ENCODE assay signal across 7 cellular contexts in genomic region chr15:50355612-50355905, GRCh38. TPM values are rescaled to one million over a fixed set of nuclear protein-coding genes. Genes with fewer than 3 reads are reported as not detected.
DNase-seq lines count a peak whose midpoint lies in the region; ATAC-seq lines count a peak whose summit lies in the region.

No MANE protein-coding gene starts in this region.

- peaks cover 10% of the 10 kb centered on the region for H3K4me1 ChIP-seq in right cardiac atrium (ENCODE audit: control insufficient read depth, insufficient read depth, low read length)

- peaks cover 2% of the 10 kb centered on the region for H3K27me3 Mint-ChIP-seq in activated CD4-positive, alpha-beta memory T cell treated with anti-CD3 and anti-CD28 coated beads for 36 hours
- no peaks in the 10 kb centered on the region for H3K27me3 Mint-ChIP-seq in stimulated activated memory B cell treated with anti-CD40 and anti-IgM and Interleukin-4, amounts not matched to agents 10 μg/mL and 1 μg/mL and 100 μg/mL, for 72 hours

- peak overlapping the region; percentile 37 for H3K27ac ChIP-seq in right cardiac atrium (ENCODE audit: low read length)

- H3K9me3 ChIP-seq in right cardiac atrium (ENCODE audit: control insufficient read depth, low read length): no peaks in the 10 kb centered on the region

- POLR2A ChIA-PET in activated CD4-positive, alpha-beta memory T cell treated with anti-CD3 and anti-CD28 coated beads for 36 hours (lab: Charles Lee): interaction anchor here (0.6 to 3.9 kb wide), 20 partner anchors 9 to 1185 kb away, joined by 3 to 20 read pairs (median 5); partner anchors contain the start of genes GALK2, SLC27A2 and USP8

- no peaks in the 10 kb centered on the region for H3K27me3 ChIP-seq in right cardiac atrium (ENCODE audit: control insufficient read depth, insufficient read depth)

- intact Hi-C loops in activated CD4-positive, alpha-beta memory T cell treated with anti-CD3 and anti-CD28 coated beads for 36 hours (cut with micrococcal nuclease): loop anchor here (1.0 to 2.0 kb wide), 3 partner anchors 132 to 735 kb away; partner anchors contain the start of genes DTWD1, FAM227B and TRPM7
- intact Hi-C loops in right cardiac atrium (cut with DNase I): no loop called here

- peaks cover 51% of the 10 kb centered on the region for H3K36me3 Mint-ChIP-seq in activated CD4-positive, alpha-beta memory T cell treated with anti-CD3 and anti-CD28 coated beads for 36 hours
- peaks cover 44% of the 10 kb centered on the region for H3K36me3 Mint-ChIP-seq in stimulated activated memory B cell treated with anti-CD40 and anti-IgM and Interleukin-4, amounts not matched to agents 10 μg/mL and 1 μg/mL and 100 μg/mL, for 72 hours

- H3K4me1 Mint-ChIP-seq in activated CD4-positive, alpha-beta memory T cell treated with anti-CD3 and anti-CD28 coated beads for 36 hours (ENCODE audit: low read depth): peaks cover 38% of the 10 kb centered on the region
- H3K4me1 Mint-ChIP-seq in stimulated activated memory B cell treated with anti-CD40 and anti-IgM and Interleukin-4, amounts not matched to agents 10 μg/mL and 1 μg/mL and 100 μg/mL, for 72 hours: peaks cover 46% of the 10 kb centered on the region

- peak overlapping the region; percentile 98 for H3K27ac Mint-ChIP-seq in activated CD4-positive, alpha-beta memory T cell treated with anti-CD3 and anti-CD28 coated beads for 36 hours
- H3K27ac Mint-ChIP-seq in stimulated activated memory B cell treated with anti-CD40 and anti-IgM and Interleukin-4, amounts not matched to agents 10 μg/mL and 1 μg/mL and 100 μg/mL, for 72 hours: peak overlapping the region; percentile 99

- CTCF ChIA-PET in activated CD4-positive, alpha-beta memory T cell treated with anti-CD3 and anti-CD28 coated beads for 36 hours (lab: Charles Lee): interaction anchor here (1.2 to 1.9 kb wide), 2 partner anchors 95 to 553 kb away, joined by 3 to 4 read pairs; partner anchors contain the start of gene AP4E1

- no peaks in the 10 kb centered on the region for H3K9me3 Mint-ChIP-seq in activated CD4-positive, alpha-beta memory T cell treated with anti-CD3 and anti-CD28 coated beads for 36 hours
- H3K9me3 Mint-ChIP-seq in stimulated activated memory B cell treated with anti-CD40 and anti-IgM and Interleukin-4, amounts not matched to agents 10 μg/mL and 1 μg/mL and 100 μg/mL, for 72 hours: no peaks in the 10 kb centered on the region

- WGBS in right cardiac atrium: 1% methylated on average over 9 of the region's 9 CpGs

- no peak for DNase-seq in activated CD4-positive, alpha-beta memory T cell treated with anti-CD3 and anti-CD28 coated beads for 36 hours
- DNase-seq in right cardiac atrium (no peak), mucosa of gallbladder (ENCODE audit: low spot score) (no peak)
- no peak for DNase-seq in stimulated activated CD4-positive, alpha-beta T cell treated with anti-CD3 and anti-CD28 coated beads, Interleukin-1b, Interleukin-23, amount 100 ng/mL, for 48 hours

- peak overlapping the region; percentile 93 for H3K4me3 ChIP-seq in right cardiac atrium (ENCODE audit: low read length)

- ATAC-seq in HG02763 (IDR thresholded peaks at IDR 0.05; ENCODE audit: unreplicated experiment) (peak; percentile 3), right cardiac atrium (peak; percentile 14 to 39), GM19324 (IDR thresholded peaks at IDR 0.05; ENCODE audit: low FRiP score, unreplicated experiment) (no peak)
- no peak for ATAC-seq in stimulated activated memory B cell treated with anti-CD40 and anti-IgM and Interleukin-4, amounts not matched to agents 10 μg/mL and 1 μg/mL and 100 μg/mL, for 72 hours

- H3K4me3 Mint-ChIP-seq in activated CD4-positive, alpha-beta memory T cell treated with anti-CD3 and anti-CD28 coated beads for 36 hours: peak overlapping the region; percentile 90
- H3K4me3 Mint-ChIP-seq in stimulated activated memory B cell treated with anti-CD40 and anti-IgM and Interleukin-4, amounts not matched to agents 10 μg/mL and 1 μg/mL and 100 μg/mL, for 72 hours: peak overlapping the region; percentile 95

RNA-seq across cellular contexts. Expression of gene GABPB1, which starts 0.6 kb away (rescaled TPM):
- total RNA-seq in activated CD4-positive, alpha-beta memory T cell treated with anti-CD3 and anti-CD28 coated beads for 36 hours: 10 to 100 TPM; 54.1 to 58.2 TPM
- total RNA-seq in right cardiac atrium: 10 to 100 TPM in 3 of 4 donors, 1 to 10 TPM in 1; 9.6 to 11.2 (median 10.6) TPM
- 5.2 TPM for polyA plus RNA-seq in right cardiac atrium
- 16.0 TPM for total RNA-seq in mucosa of gallbladder

Comparison
In these comparisons a context has a peak if more than half of its experiments do, and no peak if none do; other contexts are left out.
1. ATAC-seq: peak in HG02763 (single experiment) and right cardiac atrium (2 of 2); none in stimulated activated memory B cell treated with anti-CD40 and anti-IgM and Interleukin-4, amounts not matched to agents 10 μg/mL and 1 μg/mL and 100 μg/mL, for 72 hours (single experiment) and GM19324 (single experiment).